In genomic region chr19:43667524-43668405, GRCh38 we compare ENCODE assay signal across 1 cellular context.
A peak's percentile ranks its signal among the peaks of the same experiment; 100 is the strongest.
TF ChIP-seq lines count a peak whose summit lies in the region.

No MANE protein-coding gene starts in this region.

TF ChIP-seq in HEK293, 187 proteins besides CTCF, POLR2A, EP300 and RAD21 (continued from another document and continues in another):
- TF ChIP-seq REPIN1 (tag by site-specific recombination; IDR thresholded peaks at IDR 0.05; ENCODE audit: low read depth) (0 out of 2 replicates have a peak, but pooled peaks have one; percentile 27), ZBTB44 (tag by site-specific recombination; IDR thresholded peaks at IDR 0.05) (no peak; the same call in 1 of the 2 replicates), OSR2 (tag by site-specific recombination; IDR thresholded peaks at IDR 0.05) (no peak), ZNF19 (tag by site-specific recombination; IDR thresholded peaks at IDR 0.05; ENCODE audit: low read depth) (no peak), ZBTB21 (tag by site-specific recombination; IDR thresholded peaks at IDR 0.05) (peak; percentile 71), HOXC10 (CRISPR knock-in tag; IDR thresholded peaks at IDR 0.05) (no peak), ZNF792 (tag by site-specific recombination; IDR thresholded peaks at IDR 0.05) (0 out of 2 replicates have a peak, but pooled peaks have one; percentile 42), ZNF596 (tag by site-specific recombination; IDR thresholded peaks at IDR 0.05) (no peak), ZNF302 (tag by site-specific recombination; IDR thresholded peaks at IDR 0.05; ENCODE audit: low read depth) (no peak), KLF17 (tag by site-specific recombination; IDR thresholded peaks at IDR 0.05) (peak; percentile 68), ZSCAN23 (tag by site-specific recombination; IDR thresholded peaks at IDR 0.05) (no peak), ZNF747 (tag by site-specific recombination; IDR thresholded peaks at IDR 0.05) (no peak), ZNF664 (tag by site-specific recombination; IDR thresholded peaks at IDR 0.05) (no peak), GLI4 (tag by site-specific recombination; IDR thresholded peaks at IDR 0.05) (no peak), ZNF404 (tag by site-specific recombination; IDR thresholded peaks at IDR 0.05) (no peak), ZNF10 (tag by site-specific recombination; IDR thresholded peaks at IDR 0.05) (no peak), MZF1 (tag by site-specific recombination; IDR thresholded peaks at IDR 0.05; ENCODE audit: borderline replicate concordance) (peak; percentile 26; the same call in 1 of the 2 replicates), KLF7 (tag by site-specific recombination; IDR thresholded peaks at IDR 0.05; ENCODE audit: borderline replicate concordance) (no peak; the same call in 1 of the 2 replicates), ZNF184 (tag by site-specific recombination; IDR thresholded peaks at IDR 0.05) (no peak), ZFP37 (tag by site-specific recombination; IDR thresholded peaks at IDR 0.05) (no peak), ZNF560 (tag by site-specific recombination; IDR thresholded peaks at IDR 0.05; ENCODE audit: borderline replicate concordance) (no peak), AEBP2 (tag by site-specific recombination; IDR thresholded peaks at IDR 0.05; ENCODE audit: borderline replicate concordance) (no peak), ZSCAN5A (tag by site-specific recombination; IDR thresholded peaks at IDR 0.05) (no peak), ZBTB8A (tag by site-specific recombination; IDR thresholded peaks at IDR 0.05) (peak; percentile 55), ZEB2 (tag by site-specific recombination; IDR thresholded peaks at IDR 0.05) (0 out of 2 replicates have a peak, but pooled peaks have one; percentile 54), ZNF341 (tag by site-specific recombination; IDR thresholded peaks at IDR 0.05; ENCODE audit: low read depth) (no peak; the same call in 1 of the 2 replicates), HIC1 (tag by site-specific recombination; IDR thresholded peaks at IDR 0.05) (no peak), ZNF48 (tag by site-specific recombination; IDR thresholded peaks at IDR 0.05) (no peak), ZFP3 (tag by site-specific recombination; IDR thresholded peaks at IDR 0.05; ENCODE audit: low read depth) (no peak), ZNF24 (tag by site-specific recombination; IDR thresholded peaks at IDR 0.05) (no peak), ZNF561 (tag by site-specific recombination; IDR thresholded peaks at IDR 0.05; ENCODE audit: borderline replicate concordance) (no peak), ZSCAN4 (tag by site-specific recombination; IDR thresholded peaks at IDR 0.05) (0 out of 2 replicates have a peak, but pooled peaks have one; percentile 16), ZSCAN18 (tag by site-specific recombination; IDR thresholded peaks at IDR 0.05) (no peak), MYNN (tag by site-specific recombination; IDR thresholded peaks at IDR 0.05; ENCODE audit: borderline replicate concordance) (no peak), ZSCAN30 (tag by site-specific recombination; IDR thresholded peaks at IDR 0.05) (no peak), GFI1B (tag by site-specific recombination; IDR thresholded peaks at IDR 0.05) (no peak; the same call in 1 of the 2 replicates), ZNF513 (tag by site-specific recombination; IDR thresholded peaks at IDR 0.05) (no peak), ZNF548 (tag by site-specific recombination; IDR thresholded peaks at IDR 0.05) (0 out of 2 replicates have a peak, but pooled peaks have one; percentile 8), INSM2 (tag by site-specific recombination; IDR thresholded peaks at IDR 0.05) (no peak), ZNF366 (tag by site-specific recombination; conservative IDR thresholded peaks at IDR 0.05) (peak; percentile 69), ZNF211 (tag by site-specific recombination; IDR thresholded peaks at IDR 0.05; ENCODE audit: low read depth) (0 out of 2 replicates have a peak, but pooled peaks have one; percentile 16), ZNF155 (tag by site-specific recombination; IDR thresholded peaks at IDR 0.05) (no peak), ZNF645 (tag by site-specific recombination; IDR thresholded peaks at IDR 0.05) (no peak), ZNF23 (tag by site-specific recombination; IDR thresholded peaks at IDR 0.05; ENCODE audit: borderline replicate concordance) (no peak), ZNF670 (tag by site-specific recombination; IDR thresholded peaks at IDR 0.05; ENCODE audit: low read depth) (no peak), ZNF837 (tag by site-specific recombination; IDR thresholded peaks at IDR 0.05) (no peak), ZNF692 (tag by site-specific recombination; IDR thresholded peaks at IDR 0.05) (peak; percentile 75), ZNF530 (tag by site-specific recombination; IDR thresholded peaks at IDR 0.05; ENCODE audit: low read depth) (no peak)
